Comparison of ENCODE assay signal across 6 cellular contexts in the genomic region with DNA sequence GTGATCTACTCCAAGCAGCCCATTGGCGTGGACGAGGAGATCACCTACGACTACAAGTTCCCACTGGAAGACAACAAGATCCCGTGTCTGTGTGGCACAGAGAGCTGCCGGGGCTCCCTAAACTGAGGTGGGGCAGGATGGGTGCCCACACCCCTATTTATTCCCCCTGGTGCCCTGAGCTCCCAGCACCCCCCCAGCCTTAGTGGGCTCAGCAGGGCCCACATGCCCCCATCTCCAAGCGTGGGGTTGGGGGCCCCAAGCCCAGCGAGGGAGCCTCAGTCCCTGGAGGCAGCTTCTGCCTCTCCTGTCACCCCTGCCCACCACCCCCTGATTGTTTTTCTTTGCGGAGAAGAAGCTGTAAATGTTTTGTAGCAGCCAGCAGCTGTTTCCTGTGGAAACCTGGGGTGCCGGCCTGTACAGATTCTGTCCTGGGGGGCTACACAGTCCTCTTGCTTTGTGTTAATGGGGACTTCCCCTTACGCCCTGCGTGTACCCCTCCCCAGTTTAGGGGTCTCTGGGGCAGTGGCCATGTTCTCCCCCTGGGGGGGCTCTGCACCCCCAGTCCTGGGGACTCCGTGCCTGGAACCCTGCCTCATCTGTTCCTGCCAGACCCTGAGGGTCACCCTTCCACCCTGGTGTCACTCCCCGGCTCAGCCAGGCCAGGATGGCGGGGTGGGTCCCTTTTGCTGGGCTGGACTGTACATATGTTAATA. TPM values are rescaled to one million over a fixed set of nuclear protein-coding genes. Genes with fewer than 3 reads are reported as not detected.
"Had no signal": no experiment of that assay in that cellular context is flagged by ENCODE, and none has a peak within 500 bp of the region (broad histone marks: within the 10 kb centered on the region; RNA-seq: fewer than 3 reads in every experiment).

No MANE protein-coding gene starts in this region.

- H3K4me3 Mint-ChIP-seq: activated CD4-positive, alpha-beta memory T cell treated with anti-CD3 and anti-CD28 coated beads, Interleukin-2, amount 10 ng/mL, durations not matched to agents 7 days and 5 days had no signal

- H3K4me3 ChIP-seq: ovary had no signal

- H3K9me3 ChIP-seq: left lung, ovary, thyroid gland had no signal

- H3K27me3 Mint-ChIP-seq: activated CD4-positive, alpha-beta memory T cell treated with anti-CD3 and anti-CD28 coated beads, Interleukin-2, amount 10 ng/mL, durations not matched to agents 7 days and 5 days had no signal

- H3K27ac Mint-ChIP-seq: activated CD4-positive, alpha-beta memory T cell treated with anti-CD3 and anti-CD28 coated beads, Interleukin-2, amount 10 ng/mL, durations not matched to agents 7 days and 5 days had no signal

- H3K36me3 ChIP-seq: ovary had no signal

- H3K27ac ChIP-seq: left lung, ovary, VCaP had no signal

- H3K9me3 Mint-ChIP-seq: activated CD4-positive, alpha-beta memory T cell treated with anti-CD3 and anti-CD28 coated beads, Interleukin-2, amount 10 ng/mL, durations not matched to agents 7 days and 5 days had no signal

- H3K27me3 ChIP-seq: left lung, ovary, thyroid gland had no signal

RNA-seq across cellular contexts. Expression of a gene that starts 26.4 kb away (rescaled TPM):
- total RNA-seq: skeletal muscle tissue had no signal
